Comparison of ENCODE assay signal across 8 cellular contexts in the genomic region with DNA sequence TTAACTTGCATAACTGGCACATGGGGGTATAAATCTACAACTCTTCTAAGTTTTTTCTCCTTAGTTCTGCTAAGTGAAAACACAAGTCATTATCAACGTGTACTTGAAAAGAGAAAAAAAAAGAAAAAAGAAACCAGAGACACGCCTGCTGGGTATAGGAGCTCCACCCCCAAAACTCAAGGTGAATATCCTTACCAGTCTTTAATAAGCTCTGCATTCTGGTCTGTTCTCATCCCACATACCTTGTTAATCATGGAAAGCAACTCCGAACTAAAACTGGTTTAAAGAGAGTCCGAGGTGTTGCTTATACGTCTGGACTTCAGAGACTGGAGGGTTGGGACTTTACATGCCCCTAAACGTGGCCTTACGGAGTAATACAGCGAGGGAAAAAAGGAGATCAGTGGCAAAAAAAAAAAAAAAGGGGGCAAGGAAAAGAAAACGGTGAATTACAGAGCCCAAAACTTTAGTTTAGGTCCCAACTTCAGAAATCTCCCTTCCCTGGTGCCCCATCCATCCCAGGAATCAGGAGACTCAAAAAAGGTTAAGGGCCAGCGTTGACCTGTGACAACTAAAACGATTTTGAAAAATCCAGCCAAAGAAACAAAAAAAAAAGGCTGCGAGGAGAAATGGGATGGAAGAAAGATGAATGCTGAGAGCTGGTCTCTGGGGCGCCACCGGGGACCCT. TPM values are rescaled to one million over a fixed set of nuclear protein-coding genes. Genes with fewer than 3 reads are reported as not detected.
DNase-seq lines count a peak whose midpoint lies in the region; ATAC-seq and TF ChIP-seq lines count a peak whose summit lies in the region.

No MANE protein-coding gene starts in this region.

- peak overlapping the region; percentile 95 for H3K9ac ChIP-seq in trophoblast cell (ENCODE audit: low read length)

- peak; percentile 15 for ATAC-seq in GM21576 (IDR thresholded peaks at IDR 0.05; ENCODE audit: unreplicated experiment)

- H3K79me2 ChIP-seq in trophoblast cell (ENCODE audit: control insufficient read depth, insufficient read depth, low read length, poor library complexity) = peaks cover 20% of the 10 kb centered on the region

- peaks cover 0 to 1% of the 10 kb centered on the region in 2 experiments for H3K36me3 ChIP-seq in trophoblast cell (ENCODE audit: control insufficient read depth in 1 of 2, insufficient read depth in 2 of 2, low read length in 2 of 2)

- H3K18ac ChIP-seq in trophoblast cell (ENCODE audit: low read length) = peak overlapping the region; percentile 96

- H3K27ac ChIP-seq in trophoblast cell (ENCODE audit: low read depth, low read length) = peak overlapping the region; percentile 87

- intact Hi-C loops in posterior cingulate gyrus (cut with DNase I) = loop anchor here (5.0 kb wide), 3 partner anchors 101 to 806 kb away; a partner anchor contains a TSS

- H3K4ac ChIP-seq in trophoblast cell (ENCODE audit: low read depth, low read length) = peak overlapping the region; percentile 99

- peaks cover 21% of the 10 kb centered on the region for H3K79me1 ChIP-seq in trophoblast cell (ENCODE audit: low read length)

- peak overlapping the region; percentile 79 for H2AK5ac ChIP-seq in trophoblast cell (ENCODE audit: low read length)

- H2BK12ac ChIP-seq in trophoblast cell (ENCODE audit: low read length) = no peak overlapping the region

- H2BK120ac ChIP-seq in trophoblast cell (ENCODE audit: insufficient read depth, low read length, poor library complexity) = peak overlapping the region; percentile 61

- H3K4me3 ChIP-seq in fibroblast of pulmonary artery (replicated peaks; ENCODE audit: low read depth, low read length) (peak overlapping the region; percentile 77), trophoblast cell (ENCODE audit: low read depth, low read length) (peak overlapping the region; percentile 96)

- H4K8ac ChIP-seq in trophoblast cell (ENCODE audit: low read depth, low read length) = peak overlapping the region; percentile 95

- H3K23ac ChIP-seq in trophoblast cell (ENCODE audit: low read length) = no peak overlapping the region

- peak; percentile 37 for DNase-seq in G401 (ENCODE audit: low spot score)
- DNase-seq in NCI-H1048 (lab: John Stamatoyannopoulos, UW) = peak; percentile 4
- peak; percentile 3 to 7 for DNase-seq in activated CD4-positive, alpha-beta T cell treated with anti-CD3 and anti-CD28 coated beads, Interleukin-2, amount 50 U/mL, for 4 hours
- peak; percentile 54 for DNase-seq in fibroblast of pulmonary artery (ENCODE audit: low read depth)
- peak in 1 of 2 donors; percentile 57 for DNase-seq in trophoblast cell
- no peak for DNase-seq in posterior cingulate gyrus
- DNase-seq in activated CD8-positive, alpha-beta memory T cell treated with anti-CD3 and anti-CD28 coated beads, Interleukin-2, amount 50 U/mL, for 4 hours = no peak

- peaks cover 0 to 6% of the 10 kb centered on the region in 2 experiments for H3K4me1 ChIP-seq in trophoblast cell (ENCODE audit: control insufficient read depth in 1 of 2, insufficient read depth in 2 of 2, low read length in 2 of 2)

- TF ChIP-seq CTCF in fibroblast of pulmonary artery (IDR thresholded peaks at IDR 0.05; ENCODE audit: low read length, missing control alignments) = no peak

- H2AFZ ChIP-seq in trophoblast cell (ENCODE audit: insufficient read depth, low read length, poor library complexity) = peak overlapping the region; percentile 59

- H2BK5ac ChIP-seq in trophoblast cell (ENCODE audit: low read depth, low read length, poor library complexity) = peak overlapping the region; percentile 78

- H3K9me3 ChIP-seq in trophoblast cell (ENCODE audit: insufficient read depth, low read depth, low read length) = no peaks in the 10 kb centered on the region

- no peaks in the 10 kb centered on the region for H3K27me3 ChIP-seq in trophoblast cell (ENCODE audit: insufficient read depth, low read length)

- no CpG with 5 or more reads among the region's 14 CpGs for WGBS in trophoblast cell (ENCODE audit: extremely low coverage, insufficient coverage, insufficient read length)

- peak overlapping the region; percentile 67 for H3K4me2 ChIP-seq in trophoblast cell (ENCODE audit: low read length)

- H4K12ac ChIP-seq in trophoblast cell (ENCODE audit: low read depth, low read length) = no peak overlapping the region

- H3K14ac ChIP-seq in trophoblast cell (ENCODE audit: low read length) = peak overlapping the region; percentile 89

- in situ Hi-C loops in G401 (cut with HindIII; ENCODE audit: low sequenced_read_pairs) = no loop called here

- peak overlapping the region; percentile 89 for H4K91ac ChIP-seq in trophoblast cell (ENCODE audit: low read depth, low read length)

RNA-seq across cellular contexts. Expression of a gene that starts 1.0 kb away (rescaled TPM):
- total RNA-seq in G401 (2014; rRNA removed; shearing (Covaris generic)) = 45.0 and 58.6 TPM in 2 replicates
- polyA plus RNA-seq in trophoblast cell (2013) = 223 and 226 TPM in 2 replicates

Comparison
In these comparisons a context has a peak if more than half of its experiments do, and no peak if none do; other contexts are left out.
1. DNase-seq: peak in G401 (single experiment), NCI-H1048 (single experiment), activated CD4-positive, alpha-beta T cell treated with anti-CD3 and anti-CD28 coated beads, Interleukin-2, amount 50 U/mL, for 4 hours (2 of 2) and fibroblast of pulmonary artery (single experiment); none in posterior cingulate gyrus (0 of 10) and activated CD8-positive, alpha-beta memory T cell treated with anti-CD3 and anti-CD28 coated beads, Interleukin-2, amount 50 U/mL, for 4 hours (single experiment).